ENCODE assay signal across 1 cellular context in the genomic region with DNA sequence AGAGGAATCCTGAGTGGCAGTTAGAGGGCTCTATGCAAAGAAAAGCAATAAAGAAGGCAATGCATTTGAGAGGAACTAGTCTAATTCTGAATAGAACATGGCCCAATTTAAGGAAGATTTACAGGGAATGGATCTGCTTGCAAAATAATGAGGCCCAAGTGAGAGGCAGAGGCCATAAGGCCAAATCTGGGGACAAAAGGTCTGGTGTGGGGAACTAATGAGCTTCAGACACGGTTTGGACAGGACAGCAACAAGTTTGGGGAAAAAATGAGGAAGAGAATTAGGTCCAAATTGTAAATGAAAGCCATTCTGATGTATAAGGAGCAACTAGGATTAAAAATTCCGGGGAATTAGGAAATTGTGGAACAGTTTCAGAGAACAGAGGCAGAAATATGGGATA.
TF ChIP-seq lines count a peak whose summit lies in the region.

No MANE protein-coding gene starts in this region.

TF ChIP-seq in HepG2, 621 proteins besides CTCF, POLR2A, EP300 and RAD21 (continued from another document):
- TF ChIP-seq, protein P1, sequence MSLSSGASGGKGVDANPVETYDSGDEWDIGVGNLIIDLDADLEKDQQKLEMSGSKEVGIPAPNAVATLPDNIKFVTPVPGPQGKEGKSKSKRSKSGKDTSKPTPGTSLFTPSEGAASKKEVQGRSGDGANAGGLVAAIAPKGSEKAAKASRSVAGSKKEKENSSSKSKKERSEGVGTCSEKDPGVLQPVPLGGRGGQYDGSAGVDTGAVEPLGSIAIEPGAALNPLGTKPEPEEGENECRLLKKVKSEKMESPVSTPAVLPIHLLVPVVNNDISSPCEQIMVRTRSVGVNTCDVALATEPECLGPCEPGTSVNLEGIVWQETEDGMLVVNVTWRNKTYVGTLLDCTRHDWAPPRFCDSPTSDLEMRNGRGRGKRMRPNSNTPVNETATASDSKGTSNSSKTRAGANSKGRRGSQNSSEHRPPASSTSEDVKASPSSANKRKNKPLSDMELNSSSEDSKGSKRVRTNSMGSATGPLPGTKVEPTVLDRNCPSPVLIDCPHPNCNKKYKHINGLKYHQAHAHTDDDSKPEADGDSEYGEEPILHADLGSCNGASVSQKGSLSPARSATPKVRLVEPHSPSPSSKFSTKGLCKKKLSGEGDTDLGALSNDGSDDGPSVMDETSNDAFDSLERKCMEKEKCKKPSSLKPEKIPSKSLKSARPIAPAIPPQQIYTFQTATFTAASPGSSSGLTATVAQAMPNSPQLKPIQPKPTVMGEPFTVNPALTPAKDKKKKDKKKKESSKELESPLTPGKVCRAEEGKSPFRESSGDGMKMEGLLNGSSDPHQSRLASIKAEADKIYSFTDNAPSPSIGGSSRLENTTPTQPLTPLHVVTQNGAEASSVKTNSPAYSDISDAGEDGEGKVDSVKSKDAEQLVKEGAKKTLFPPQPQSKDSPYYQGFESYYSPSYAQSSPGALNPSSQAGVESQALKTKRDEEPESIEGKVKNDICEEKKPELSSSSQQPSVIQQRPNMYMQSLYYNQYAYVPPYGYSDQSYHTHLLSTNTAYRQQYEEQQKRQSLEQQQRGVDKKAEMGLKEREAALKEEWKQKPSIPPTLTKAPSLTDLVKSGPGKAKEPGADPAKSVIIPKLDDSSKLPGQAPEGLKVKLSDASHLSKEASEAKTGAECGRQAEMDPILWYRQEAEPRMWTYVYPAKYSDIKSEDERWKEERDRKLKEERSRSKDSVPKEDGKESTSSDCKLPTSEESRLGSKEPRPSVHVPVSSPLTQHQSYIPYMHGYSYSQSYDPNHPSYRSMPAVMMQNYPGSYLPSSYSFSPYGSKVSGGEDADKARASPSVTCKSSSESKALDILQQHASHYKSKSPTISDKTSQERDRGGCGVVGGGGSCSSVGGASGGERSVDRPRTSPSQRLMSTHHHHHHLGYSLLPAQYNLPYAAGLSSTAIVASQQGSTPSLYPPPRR (CRISPR knock-in tag; IDR thresholded peaks at IDR 0.05; ENCODE audit: borderline replicate concordance), result no peak
- TF ChIP-seq SETDB1 (CRISPR knock-in tag; IDR thresholded peaks at IDR 0.05; ENCODE audit: borderline replicate concordance), result no peak
